3 cellular contexts compared by ENCODE assay signal in the genomic region with DNA sequence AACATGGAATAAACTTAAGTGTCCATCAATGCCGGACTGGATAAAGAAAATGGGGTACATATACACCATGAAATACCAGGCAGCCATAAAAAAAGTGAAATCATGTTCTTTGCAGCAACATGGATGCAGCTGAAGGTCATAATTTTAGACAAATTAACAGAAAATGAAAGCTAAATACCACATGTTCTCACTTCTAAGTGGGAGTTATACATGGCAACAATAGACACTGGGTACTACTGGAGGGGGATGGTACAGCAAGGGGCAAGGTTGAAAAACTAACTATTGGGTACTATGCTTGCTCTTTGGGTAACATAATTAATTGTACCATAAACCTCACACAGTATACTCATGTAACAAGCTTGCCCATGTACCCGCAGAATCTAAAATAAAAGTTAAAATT.
"Had no signal": no experiment of that assay in that cellular context is flagged by ENCODE, and none has a peak within 500 bp of the region (broad histone marks: within the 10 kb centered on the region; RNA-seq: fewer than 3 reads in every experiment).

No MANE protein-coding gene starts in this region.

- H3K4me3 ChIP-seq: GM12878 had no signal

- DNase-seq: GDM1, GF-D8 had no signal

- ATAC-seq: GM12878 had no signal
